In genomic region chr2:106570316-106570715, GRCh38 we compare ENCODE assay signal across 23 cellular contexts.
"Had no signal": no experiment of that assay in that cellular context is flagged by ENCODE, and none has a peak within 500 bp of the region (broad histone marks: within the 10 kb centered on the region; RNA-seq: fewer than 3 reads in every experiment).

No MANE protein-coding gene starts in this region.

- H3K4me3 Mint-ChIP-seq: effector memory CD8-positive, alpha-beta T cell; immature natural killer cell had no signal

- ATAC-seq: effector memory CD8-positive, alpha-beta T cell; foreskin keratinocyte; gastroesophageal sphincter; heart left ventricle; left colon; left lung; left ventricle myocardium superior; lower lobe of right lung had no signal

- H3K27ac Mint-ChIP-seq: effector memory CD8-positive, alpha-beta T cell; immature natural killer cell had no signal

- H3K9me3 ChIP-seq: colonic mucosa, esophagus muscularis mucosa, gastroesophageal sphincter, heart left ventricle, left lung, lower lobe of right lung had no signal

- H3K4me3 ChIP-seq: colonic mucosa, dorsolateral prefrontal cortex, esophagus muscularis mucosa, gastroesophageal sphincter, heart left ventricle, hepatocyte, left lung, lower lobe of right lung had no signal

- H3K27me3 ChIP-seq: colonic mucosa, dorsolateral prefrontal cortex, esophagus muscularis mucosa, foreskin keratinocyte, gastroesophageal sphincter, heart left ventricle, hepatocyte, left lung had no signal

- H3K36me3 ChIP-seq: colonic mucosa, esophagus muscularis mucosa, gastroesophageal sphincter, heart left ventricle, left lung, lower lobe of right lung had no signal

- H3K4me1 ChIP-seq: colonic mucosa, foreskin keratinocyte, left lung, lower lobe of right lung had no signal

- H3K4me1 Mint-ChIP-seq: immature natural killer cell had no signal

- DNase-seq: colonic mucosa; dermis blood vessel endothelial cell; dorsolateral prefrontal cortex; effector CD8-positive, alpha-beta T cell; effector memory CD8-positive, alpha-beta T cell; foreskin keratinocyte; heart left ventricle; hypothalamus; immature natural killer cell; islet precursor cell; kidney; kidney glomerular epithelial cell; left colon; left lung; left ventricle myocardium superior; lower lobe of right lung; mesenchymal stem cell; midbrain had no signal

- FAIRE-seq: endothelial cell of umbilical vein, frontal cortex, kidney had no signal

- H3K27ac ChIP-seq: colonic mucosa, dorsolateral prefrontal cortex, esophagus muscularis mucosa, foreskin keratinocyte, gastroesophageal sphincter, heart left ventricle, hepatocyte, left lung, lower lobe of right lung had no signal

- H3K9me3 Mint-ChIP-seq: effector memory CD8-positive, alpha-beta T cell; immature natural killer cell had no signal
